20 cellular contexts compared by ENCODE assay signal in the genomic region with DNA sequence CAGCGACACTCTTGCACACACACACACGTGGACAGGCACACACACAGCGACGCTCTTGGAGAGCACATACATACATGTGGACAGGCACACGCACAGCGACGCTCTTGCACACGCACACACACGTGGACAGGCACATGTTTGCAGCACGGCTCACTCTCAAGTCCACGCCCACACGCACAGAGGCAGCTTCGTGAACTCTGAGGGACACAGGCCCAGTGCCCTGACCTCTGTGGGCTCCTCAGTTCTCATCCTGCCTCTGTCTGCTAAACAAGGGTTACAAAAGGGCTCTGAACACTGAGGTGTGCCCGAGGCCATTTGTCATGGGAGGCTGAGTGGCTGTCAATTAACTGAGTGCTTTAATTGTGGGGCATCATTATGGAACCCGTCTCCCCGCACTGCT.
DNase-seq lines count a peak whose midpoint lies in the region; ATAC-seq, FAIRE-seq and TF ChIP-seq lines count a peak whose summit lies in the region.
"Had no signal": no experiment of that assay in that cellular context is flagged by ENCODE, and none has a peak within 500 bp of the region (broad histone marks: within the 10 kb centered on the region; RNA-seq: fewer than 3 reads in every experiment).

No MANE protein-coding gene starts in this region.

- H3K4me2 ChIP-seq in BLaER1 (peak overlapping the region; percentile 68), H9 (ENCODE audit: insufficient read depth, insufficient read length, low read length) (no peak overlapping the region), HepG2 (ENCODE audit: low read depth, low read length) (no peak overlapping the region)
- H3K4me2 ChIP-seq: A549 had no signal

- no peak overlapping the region for H2AK5ac ChIP-seq in H9 (ENCODE audit: insufficient read length, low read length)

- no peak overlapping the region for H3K4ac ChIP-seq in H9 (ENCODE audit: low read depth, low read length)

- H3K36me3 Mint-ChIP-seq in H9 (ENCODE audit: insufficient read depth in 1 of 3, low read depth in 3 of 3) (no peaks in the 10 kb centered on the region; a peak in 2 of 7 replicates), neural crest cell (ENCODE audit: low read depth) (no peaks in the 10 kb centered on the region)
- H3K36me3 Mint-ChIP-seq in activated T-cell treated with anti-CD3 and anti-CD28 coated beads, Interleukin-2, amount 50 U/mL, for 4 hours (ENCODE audit: insufficient read depth) = no peaks in the 10 kb centered on the region
- H3K36me3 Mint-ChIP-seq: CD8-positive, alpha-beta T cell had no signal

- H3K4me1 ChIP-seq in BLaER1 (peaks cover 74% of the 10 kb centered on the region), H9 (ENCODE audit: insufficient read depth, low read length) (no peaks in the 10 kb centered on the region), spleen (no peaks in the 10 kb centered on the region), HepG2 (ENCODE audit: insufficient read depth, low read length) (no peaks in the 10 kb centered on the region)
- H3K4me1 ChIP-seq: A549 had no signal

- H2BK20ac ChIP-seq in H9 (ENCODE audit: low read depth, low read length, poor library complexity, severe bottlenecking) = no peak overlapping the region

- no peaks in the 10 kb centered on the region for H3K27me3 ChIP-seq in BLaER1
- H3K27me3 ChIP-seq in H9 (ENCODE audit: insufficient read depth, low read length) = no peaks in the 10 kb centered on the region
- no peaks in the 10 kb centered on the region for H3K27me3 ChIP-seq in spleen (replicated peaks in 1 of 7)
- no peaks in the 10 kb centered on the region for H3K27me3 ChIP-seq in HepG2 (ENCODE audit: control insufficient read depth in 1 of 2, insufficient read depth in 2 of 2, low read length in 2 of 2)

- H3K18ac ChIP-seq in H9 (ENCODE audit: insufficient read length, low read depth, low read length) = no peak overlapping the region

- H3K9me3 Mint-ChIP-seq in H9 (no peaks in the 10 kb centered on the region), neural crest cell (no peaks in the 10 kb centered on the region)
- peaks cover 13% of the 10 kb centered on the region for H3K9me3 Mint-ChIP-seq in activated T-cell treated with anti-CD3 and anti-CD28 coated beads, Interleukin-2, amount 50 U/mL, for 4 hours

- H2BK12ac ChIP-seq in H9 (ENCODE audit: insufficient read length, low read depth, low read length) = no peak overlapping the region

- H3K14ac ChIP-seq in H9 (ENCODE audit: insufficient read depth, low read length) = no peak overlapping the region

- H3K23ac ChIP-seq in H9 (ENCODE audit: insufficient read length, low read depth, low read length) = peak overlapping the region; percentile 34

- H3K79me2 ChIP-seq in H9 (ENCODE audit: insufficient read depth, low read length) (no peaks in the 10 kb centered on the region), HepG2 (ENCODE audit: insufficient read depth, low read length) (no peaks in the 10 kb centered on the region)

- no peak overlapping the region for H4K5ac ChIP-seq in H9 (ENCODE audit: insufficient read length, low read depth, low read length)

- H4K20me1 ChIP-seq in BLaER1 = no peaks in the 10 kb centered on the region
- no peaks in the 10 kb centered on the region for H4K20me1 ChIP-seq in H9 (ENCODE audit: control insufficient read depth, insufficient read depth, insufficient read length)
- H4K20me1 ChIP-seq in HepG2 (ENCODE audit: insufficient read depth, low read length) = no peaks in the 10 kb centered on the region

- no peak overlapping the region for H2BK120ac ChIP-seq in H9 (ENCODE audit: low read depth, low read length, poor library complexity, severe bottlenecking)

- no peaks in the 10 kb centered on the region for H3K79me1 ChIP-seq in H9 (ENCODE audit: insufficient read depth, low read depth, low read length, poor library complexity, severe bottlenecking)

- no peak for TF ChIP-seq CTCF in H9 (conservative IDR thresholded peaks at IDR 0.05)
- no peak for TF ChIP-seq CTCF in neural crest cell (conservative IDR thresholded peaks at IDR 0.05)
- no peak for TF ChIP-seq CTCF in spleen (IDR thresholded peaks at IDR 0.05 in 8 of 11, conservative IDR thresholded peaks at IDR 0.05 in 3 of 11)
- no peak for TF ChIP-seq CTCF in HepG2 (CRISPR knock-in tag; IDR thresholded peaks at IDR 0.05)

- DNase-seq in H9 (no peak), neural crest cell (ENCODE audit: low read depth, low spot score) (no peak), spleen (peak; percentile 69), HepG2 (ENCODE audit: low spot score) (no peak)
- no peak for DNase-seq in activated CD8-positive, alpha-beta memory T cell treated with anti-CD3 and anti-CD28 coated beads for 24 hours
- DNase-seq in activated T-cell treated with anti-CD3 and anti-CD28 coated beads, Interleukin-2, amount 50 U/mL, for 4 hours = no peak
- DNase-seq: AML-193; Calu3; CD8-positive, alpha-beta T cell; DMS79 treated with DMSO at 0.1 percent for 48 hours; EL; HCEC 1CT; IMR-90 had no signal

- no peak overlapping the region for H3K56ac ChIP-seq in H9 (ENCODE audit: insufficient read length, low read depth, low read length)

- H3K4me3 Mint-ChIP-seq in H9 (no peak overlapping the region), neural crest cell (no peak overlapping the region)
- H3K4me3 Mint-ChIP-seq in activated T-cell treated with anti-CD3 and anti-CD28 coated beads, Interleukin-2, amount 50 U/mL, for 4 hours = no peak overlapping the region
- H3K4me3 Mint-ChIP-seq: CD8-positive, alpha-beta T cell had no signal

- no CpG with 5 or more reads among the region's 16 CpGs for WGBS in H9 (ENCODE audit: extremely low coverage, insufficient read length, low lambda C conversion rate)
- 83 to 92% (median 86%) methylated on average over 10 to 16 of the region's 16 CpGs for WGBS in spleen, 5 donors
- 75% methylated on average over 4 of the region's 16 CpGs for WGBS in HepG2 (ENCODE audit: low lambda C conversion rate)

- POLR2A ChIA-PET in HepG2 (lab: Yijun Ruan, JAX) = no interaction called here

- H3K4me3 ChIP-seq in BLaER1 (no peak overlapping the region), spleen (no peak overlapping the region), HepG2 (replicated peaks in 1 of 3; ENCODE audit: insufficient read depth in 1 of 3, low read depth in 2 of 3, low read length in 3 of 3) (no peak overlapping the region)
- H3K4me3 ChIP-seq: A549 had no signal

- no TSS peak for BruUV-seq in HepG2 (replicated peaks; lab: Mats Ljungman, UMichigan)

- no peak overlapping the region for H4K91ac ChIP-seq in H9 (ENCODE audit: insufficient read length, low read depth, low read length)

- TF ChIP-seq EP300 in HepG2 (IDR thresholded peaks at IDR 0.05; ENCODE audit: low read depth in 2 of 2, low read length in 2 of 2) (no peak), HepG2 (CRISPR knock-in tag; IDR thresholded peaks at IDR 0.05; ENCODE audit: borderline replicate concordance) (no peak)

- FAIRE-seq in HepG2 (lab: Jason Lieb, UNC) = no peak
- FAIRE-seq: A549, G401.6, GM12891, GM19239 had no signal

- H2BK15ac ChIP-seq in H9 (ENCODE audit: low read depth, low read length) = no peak overlapping the region

- CTCF ChIA-PET in HepG2 (lab: Yijun Ruan, JAX; ENCODE audit: low intra/inter-chr PET ratio, low total read pairs) = no interaction called here

- no peak for ATAC-seq in HepG2
- no peak for ATAC-seq in activated T-cell treated with anti-CD3 and anti-CD28 coated beads, Interleukin-2, amount 50 U/mL, for 4 hours
- ATAC-seq: A549; CD8-positive, alpha-beta T cell had no signal

- H3K27me3 Mint-ChIP-seq in H9 (ENCODE audit: low read depth) (no peaks in the 10 kb centered on the region), neural crest cell (ENCODE audit: low read depth) (peaks cover 17% of the 10 kb centered on the region)
- H3K27me3 Mint-ChIP-seq in activated T-cell treated with anti-CD3 and anti-CD28 coated beads, Interleukin-2, amount 50 U/mL, for 4 hours (ENCODE audit: low read depth) = no peaks in the 10 kb centered on the region

- H3K36me3 ChIP-seq in BLaER1 = no peaks in the 10 kb centered on the region
- H3K36me3 ChIP-seq in spleen = no peaks in the 10 kb centered on the region
- H3K36me3 ChIP-seq in HepG2 (replicated peaks in 1 of 2; ENCODE audit: control insufficient read depth in 1 of 2, insufficient read depth in 2 of 2, low read length in 2 of 2) = no peaks in the 10 kb centered on the region

- in situ Hi-C loops in HepG2 (cut with HindIII; ENCODE audit: extremely low pct_ligation_motif_present, low pct_unique_long_range_greater_than_20kb) = no loop called here

- no peak overlapping the region for H3T11ph ChIP-seq in H9 (ENCODE audit: low read length)

- no peaks in the 10 kb centered on the region for H3K23me2 ChIP-seq in H9 (ENCODE audit: insufficient read length, low read depth, low read length, poor library complexity, severe bottlenecking)

- H3K9ac ChIP-seq in BLaER1 (no peak overlapping the region; the same call in 1 of the 2 replicates), H9 (ENCODE audit: extremely low read depth, insufficient read length, low read length) (no peak overlapping the region), HepG2 (ENCODE audit: insufficient read depth, low read depth, low read length) (no peak overlapping the region)

- no peak for TF ChIP-seq RAD21 in HepG2 (CRISPR knock-in tag; IDR thresholded peaks at IDR 0.05)

- no peak overlapping the region for H3K27ac ChIP-seq in BLaER1
- no peak overlapping the region for H3K27ac ChIP-seq in H9 (ENCODE audit: insufficient read length, low read depth, low read length)
- H3K27ac ChIP-seq in spleen = no peak overlapping the region
- no peak overlapping the region for H3K27ac ChIP-seq in HepG2 (ENCODE audit: extremely low read length, insufficient read depth, low read length)
- H3K27ac ChIP-seq: 22Rv1, A549, HL-60 had no signal

- H3K27ac Mint-ChIP-seq in H9 = peak overlapping the region in 1 of 3 experiments; percentile 17; a peak in 1 of 7 replicates
- H3K27ac Mint-ChIP-seq in neural crest cell (ENCODE audit: unreplicated experiment) = peak overlapping the region; percentile 90
- H3K27ac Mint-ChIP-seq: CD8-positive, alpha-beta T cell had no signal

- H2AFZ ChIP-seq in H9 (ENCODE audit: low read length) = no peak overlapping the region
- H2AFZ ChIP-seq in HepG2 (ENCODE audit: low read length) = no peak overlapping the region

- no peak for TF ChIP-seq POLR2A in spleen (IDR thresholded peaks at IDR 0.05)
- no peak for TF ChIP-seq POLR2A in HepG2 (IDR thresholded peaks at IDR 0.05; ENCODE audit: insufficient read depth in 1 of 2, low read depth in 2 of 2, low read length in 2 of 2)

- H3K4me1 Mint-ChIP-seq in H9 (peaks cover 11 to 12% of the 10 kb centered on the region in 2 experiments), neural crest cell (peaks cover 39% of the 10 kb centered on the region)
- H3K4me1 Mint-ChIP-seq in activated T-cell treated with anti-CD3 and anti-CD28 coated beads, Interleukin-2, amount 50 U/mL, for 4 hours (ENCODE audit: low read depth) = no peaks in the 10 kb centered on the region

- no peaks in the 10 kb centered on the region; the same call in 1 of the 2 replicates for H3K9me3 ChIP-seq in BLaER1
- H3K9me3 ChIP-seq in H9 (ENCODE audit: control insufficient read depth, low read depth, low read length) = no peaks in the 10 kb centered on the region
- H3K9me3 ChIP-seq in spleen = peaks cover 0 to 41% (median 10%) of the 10 kb centered on the region in 8 donors
- H3K9me3 ChIP-seq in HepG2 (ENCODE audit: low read length) = peaks cover 71% of the 10 kb centered on the region

- H2BK5ac ChIP-seq in H9 (ENCODE audit: insufficient read length, low read length) = no peak overlapping the region

- intact Hi-C loops in spleen (cut with DNase I; ENCODE audit: low total_unique reads) (no loop called here), HepG2 (cut with micrococcal nuclease; ENCODE audit: unreplicated experiment) (no loop called here)

- no peak overlapping the region for H4K8ac ChIP-seq in H9 (replicated peaks; ENCODE audit: insufficient read length, low read depth, low read length)
